Comparison of ENCODE assay signal across 1 cellular context in genomic region chr3:46663611-46664135, GRCh38.
TF ChIP-seq lines count a peak whose summit lies in the region.

No MANE protein-coding gene starts in this region.

TF ChIP-seq in WTC11, 78 proteins besides CTCF, POLR2A, EP300 and RAD21 (continued from another document):
- TF ChIP-seq AFF4 (CRISPR knock-in tag; IDR thresholded peaks at IDR 0.05; ENCODE audit: borderline replicate concordance): no peak
- no peak for TF ChIP-seq USF2 (CRISPR knock-in tag; IDR thresholded peaks at IDR 0.05)
- no peak for TF ChIP-seq ZNF232 (CRISPR knock-in tag; IDR thresholded peaks at IDR 0.05)
- no peak for TF ChIP-seq JUN (CRISPR knock-in tag; IDR thresholded peaks at IDR 0.05)
- TF ChIP-seq MAX (CRISPR knock-in tag; IDR thresholded peaks at IDR 0.05): no peak
TF ChIP-seq in WTC11: peak in this region for 0.
